In the genomic region with DNA sequence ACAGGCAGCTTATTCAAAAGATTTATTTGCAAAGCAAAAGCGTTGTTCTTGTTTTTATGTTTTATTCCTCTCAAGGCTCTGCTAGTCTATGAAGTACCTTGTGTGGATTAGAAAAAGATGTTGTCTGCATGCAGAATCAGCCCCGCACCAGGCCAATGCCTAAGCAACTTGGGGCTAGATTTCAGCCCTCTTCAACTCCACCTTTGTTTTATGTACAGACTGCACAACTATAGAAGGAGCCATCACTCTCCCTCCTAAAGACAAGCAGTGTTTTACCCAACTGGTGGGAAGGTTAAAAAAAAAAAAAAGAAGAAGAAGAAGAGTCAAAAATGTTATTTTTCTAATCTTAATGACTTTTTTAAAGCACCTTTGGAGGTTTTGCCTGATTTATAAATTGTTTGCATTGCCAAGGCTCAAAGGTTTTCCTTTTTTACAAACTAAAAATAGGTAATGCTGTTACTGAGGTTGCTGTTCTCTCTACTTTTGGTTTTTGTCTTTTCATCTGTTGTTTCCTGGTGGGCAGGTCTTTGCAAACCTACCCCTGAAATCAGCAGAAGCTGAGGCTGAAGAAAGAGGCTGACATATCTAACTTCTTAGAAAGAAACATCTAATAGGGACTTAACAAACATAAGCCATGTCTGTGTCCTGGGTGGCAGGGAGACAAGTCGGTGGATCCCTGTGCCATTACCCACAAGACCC, we compare ENCODE assay signal across 1 cellular context.
TF ChIP-seq lines count a peak whose summit lies in the region.

No MANE protein-coding gene starts in this region.

TF ChIP-seq in IMR-90, 13 proteins besides CTCF, POLR2A, EP300 and RAD21:
- TF ChIP-seq NFE2L2 (IDR thresholded peaks at IDR 0.05; ENCODE audit: low read depth, low read length) = no peak
- TF ChIP-seq, protein P1, sequence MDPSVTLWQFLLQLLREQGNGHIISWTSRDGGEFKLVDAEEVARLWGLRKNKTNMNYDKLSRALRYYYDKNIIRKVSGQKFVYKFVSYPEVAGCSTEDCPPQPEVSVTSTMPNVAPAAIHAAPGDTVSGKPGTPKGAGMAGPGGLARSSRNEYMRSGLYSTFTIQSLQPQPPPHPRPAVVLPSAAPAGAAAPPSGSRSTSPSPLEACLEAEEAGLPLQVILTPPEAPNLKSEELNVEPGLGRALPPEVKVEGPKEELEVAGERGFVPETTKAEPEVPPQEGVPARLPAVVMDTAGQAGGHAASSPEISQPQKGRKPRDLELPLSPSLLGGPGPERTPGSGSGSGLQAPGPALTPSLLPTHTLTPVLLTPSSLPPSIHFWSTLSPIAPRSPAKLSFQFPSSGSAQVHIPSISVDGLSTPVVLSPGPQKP (IDR thresholded peaks at IDR 0.05; ENCODE audit: borderline replicate concordance, low read depth, low read length) = no peak
- TF ChIP-seq MAZ (IDR thresholded peaks at IDR 0.05; ENCODE audit: borderline replicate concordance, low read depth, low read length) = no peak
- TF ChIP-seq RCOR1 (IDR thresholded peaks at IDR 0.05; ENCODE audit: insufficient replicate concordance, low read length) = no peak
- TF ChIP-seq, protein P2, sequence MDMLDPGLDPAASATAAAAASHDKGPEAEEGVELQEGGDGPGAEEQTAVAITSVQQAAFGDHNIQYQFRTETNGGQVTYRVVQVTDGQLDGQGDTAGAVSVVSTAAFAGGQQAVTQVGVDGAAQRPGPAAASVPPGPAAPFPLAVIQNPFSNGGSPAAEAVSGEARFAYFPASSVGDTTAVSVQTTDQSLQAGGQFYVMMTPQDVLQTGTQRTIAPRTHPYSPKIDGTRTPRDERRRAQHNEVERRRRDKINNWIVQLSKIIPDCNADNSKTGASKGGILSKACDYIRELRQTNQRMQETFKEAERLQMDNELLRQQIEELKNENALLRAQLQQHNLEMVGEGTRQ (IDR thresholded peaks at IDR 0.05; ENCODE audit: low read depth, low read length) = no peak
- no peak for TF ChIP-seq CEBPB (IDR thresholded peaks at IDR 0.05; ENCODE audit: low read depth, low read length)
- no peak for TF ChIP-seq CHD1 (IDR thresholded peaks at IDR 0.05; ENCODE audit: low read depth, low read length)
- TF ChIP-seq BHLHE40 (IDR thresholded peaks at IDR 0.05; ENCODE audit: low read depth, low read length) = no peak
- no peak for TF ChIP-seq MXI1 (IDR thresholded peaks at IDR 0.05; ENCODE audit: borderline replicate concordance, low read depth, low read length)
